Comparison of ENCODE assay signal across 13 cellular contexts in genomic region chr17:62644487-62645173, GRCh38. TPM values are rescaled to one million over a fixed set of nuclear protein-coding genes. Genes with fewer than 3 reads are reported as not detected.
DNase-seq lines count a peak whose midpoint lies in the region; ATAC-seq and TF ChIP-seq lines count a peak whose summit lies in the region.
"Had no signal": no experiment of that assay in that cellular context is flagged by ENCODE, and none has a peak within 500 bp of the region (broad histone marks: within the 10 kb centered on the region; RNA-seq: fewer than 3 reads in every experiment).

No MANE protein-coding gene starts in this region.

- H3K36me3 ChIP-seq in H7 (replicated peaks; ENCODE audit: control insufficient read depth, insufficient read depth, low read length) (no peaks in the 10 kb centered on the region), mesodermal cell (ENCODE audit: control insufficient read depth, insufficient read depth, low read length) (peaks cover 62% of the 10 kb centered on the region), adrenal gland (replicated peaks in 1 of 2) (no peaks in the 10 kb centered on the region)

- DNase-seq in H7 (peak; percentile 84), NCI-H2081 treated with DMSO at 0.1 percent for 48 hours (lab: John Stamatoyannopoulos, UW) (peak; percentile 62), SK-N-DZ (ENCODE audit: low spot score) (peak; percentile 89), NCI-H187 treated with DMSO at 0.1 percent for 48 hours (lab: John Stamatoyannopoulos, UW) (no peak), adrenal gland (no peak)
- DNase-seq in effector CD8-positive, alpha-beta T cell (lab: John Stamatoyannopoulos, UW), result no peak
- DNase-seq: anterior cingulate cortex, C1 segment of cervical spinal cord, dermis blood vessel endothelial cell, Karpas-422 had no signal

- peak overlapping the region; percentile 37 for H3K4me3 ChIP-seq in H7 (ENCODE audit: insufficient read depth, low read depth, low read length)
- no peak overlapping the region for H3K4me3 ChIP-seq in mesodermal cell (ENCODE audit: extremely low read depth, insufficient read depth, low read length, poor library complexity, severe bottlenecking)
- no peak overlapping the region for H3K4me3 ChIP-seq in adrenal gland

- no peaks in the 10 kb centered on the region for H3K27me3 ChIP-seq in H7 (ENCODE audit: control insufficient read depth, insufficient read depth, low read length)
- H3K27me3 ChIP-seq in adrenal gland, result no peaks in the 10 kb centered on the region

- intact Hi-C loops in adrenal gland (cut with DNase I), result no loop called here

- H3K27ac ChIP-seq in mesodermal cell (ENCODE audit: low read depth, low read length, severe bottlenecking), result peak overlapping the region; percentile 23
- H3K27ac ChIP-seq in adrenal gland, result no peak overlapping the region

- H3K9me3 ChIP-seq in mesodermal cell (ENCODE audit: control insufficient read depth, low read length), result no peaks in the 10 kb centered on the region
- H3K9me3 ChIP-seq in adrenal gland (replicated peaks in 1 of 3), result no peaks in the 10 kb centered on the region

- no peak for TF ChIP-seq POLR2A in adrenal gland (IDR thresholded peaks at IDR 0.05)

- WGBS in mesodermal cell (ENCODE audit: insufficient coverage in 2 of 2), 2 experiments, result 77 to 84% methylated on average over 10 of the region's 17 CpGs
- 74 to 85% (median 79%) methylated on average over 11 to 17 of the region's 17 CpGs for WGBS in adrenal gland, 4 donors

- no peak for ATAC-seq in HG03521 (IDR thresholded peaks at IDR 0.05; ENCODE audit: unreplicated experiment)
- ATAC-seq: activated CD4-positive, CD25-positive, alpha-beta regulatory T cell treated with anti-CD3 and anti-CD28 coated beads, Interleukin-2, amount 50 U/mL, for 24 hours had no signal

- TF ChIP-seq CTCF in adrenal gland (IDR thresholded peaks at IDR 0.05), result no peak

- H3K4me1 ChIP-seq in mesodermal cell (ENCODE audit: control insufficient read depth, insufficient read depth, low read length, poor library complexity, severe bottlenecking) (peaks cover 6% of the 10 kb centered on the region), adrenal gland (replicated peaks in 1 of 2) (no peaks in the 10 kb centered on the region)

RNA-seq across cellular contexts. Expression of gene MRC2, which starts 17.2 kb away (rescaled TPM):
- 57.8 and 80.5 TPM in 2 replicates for total RNA-seq in H7 (2014; rRNA removed; shearing (Covaris generic))
- 28.9 and 33.1 TPM in 2 replicates for polyA plus RNA-seq in SK-N-DZ (2014; cell fraction: cytosol; rRNA removed)
- 108 and 120 TPM in 2 replicates for polyA plus RNA-seq in SK-N-DZ (2014; cell fraction: nucleus; rRNA removed)
- 253 TPM for polyA plus RNA-seq in mesodermal cell (2013, experiment 1 of 2)
- 200 TPM for polyA plus RNA-seq in mesodermal cell (2013, experiment 2 of 2)
- total RNA-seq in adrenal gland, result 10 to 100 TPM; 20.2 to 68.3 (median 46.4) TPM
- 10 to 100 TPM in 2 of 3 donors, 1 to 10 TPM in 1; 5.2 to 41.3 (median 22.3) TPM for polyA plus RNA-seq in adrenal gland

Comparison
In these comparisons a context has a peak if more than half of its experiments do, and no peak if none do; other contexts are left out.
1. DNase-seq: peak in H7 (single experiment), NCI-H2081 treated with DMSO at 0.1 percent for 48 hours (single experiment) and SK-N-DZ (single experiment); none in NCI-H187 treated with DMSO at 0.1 percent for 48 hours (single experiment), adrenal gland (0 of 7) and effector CD8-positive, alpha-beta T cell (single experiment).